19 cellular contexts compared by ENCODE assay signal in the genomic region with DNA sequence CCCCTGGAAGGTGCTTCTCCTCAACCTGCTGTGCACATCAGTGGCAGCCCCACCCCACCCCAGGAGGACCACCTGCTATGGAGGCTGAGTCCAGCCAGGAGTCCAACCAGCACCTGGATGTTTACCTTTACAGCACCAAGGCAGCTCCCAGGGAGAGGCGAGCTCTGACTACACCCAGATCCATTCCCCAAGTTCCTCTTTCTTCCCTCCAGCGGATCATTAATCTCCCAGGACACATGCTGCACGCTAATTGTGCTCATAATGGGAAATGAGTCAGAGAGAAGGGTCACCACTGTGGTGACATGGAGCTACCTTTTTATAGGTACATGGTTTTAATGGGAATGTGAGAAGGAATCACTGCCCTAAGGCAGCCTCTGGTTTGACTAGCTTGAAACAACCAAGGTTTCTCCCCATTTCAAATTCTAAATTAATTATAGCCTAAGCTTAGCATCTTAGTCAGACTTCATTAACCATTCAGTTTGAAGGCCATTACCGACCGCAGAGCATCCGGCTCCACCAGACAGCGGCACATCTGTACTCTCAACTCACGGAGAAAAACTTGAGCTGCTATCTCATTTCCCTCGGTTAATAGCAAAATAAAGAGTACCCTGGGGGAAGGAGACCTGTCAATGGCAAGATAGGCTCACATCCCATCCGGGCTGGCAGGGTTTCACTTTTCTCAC.
DNase-seq lines count a peak whose midpoint lies in the region; ATAC-seq and TF ChIP-seq lines count a peak whose summit lies in the region.
"Had no signal": no experiment of that assay in that cellular context is flagged by ENCODE, and none has a peak within 500 bp of the region (broad histone marks: within the 10 kb centered on the region; RNA-seq: fewer than 3 reads in every experiment).

No MANE protein-coding gene starts in this region.

- DNase-seq in COLO829 (ENCODE audit: low spot score) (peak; percentile 51), LoVo (ENCODE audit: low spot score) (peak; percentile 39), RWPE1 (ENCODE audit: low spot score) (peak; percentile 76), hepatocyte (ENCODE audit: low spot score) (no peak), AG08395 (ENCODE audit: low spot score) (no peak)
- no peak for DNase-seq in stimulated activated CD4-positive, alpha-beta T cell treated with anti-CD3 and anti-CD28 coated beads, Interleukin-4, amount 100 ng/mL, for 1 hour
- DNase-seq: activated B cell treated with CpG ODN at 0.5 μM for 24 hours; activated CD8-positive, alpha-beta memory T cell treated with anti-CD3 and anti-CD28 coated beads, Interleukin-2, amount 50 U/mL, for 4 hours; activated naive CD4-positive, alpha-beta T cell treated with Interleukin-2 at 50 U/mL for 16 hours; dermis blood vessel endothelial cell; hippocampal formation; left lung; naive B cell; NCI-H2171 treated with DMSO at 0.1 percent for 48 hours; NK-92 treated with Interleukin-12 subunit alpha and Interleukin-12 subunit beta, amount 100 ng/mL, for 24 hours; posterior cingulate gyrus; stimulated activated CD4-positive, alpha-beta T cell treated with anti-CD3 and anti-CD28 coated beads, Interleukin-12 subunit alpha, Interleukin-12 subunit beta, amount 100 ng/mL, for 4 hours had no signal

- peaks cover 21% of the 10 kb centered on the region for H3K4me1 ChIP-seq in hepatocyte (ENCODE audit: insufficient read depth)
- H3K4me1 ChIP-seq: left lung had no signal

- no peaks in the 10 kb centered on the region for H3K9me3 ChIP-seq in hepatocyte (ENCODE audit: low read depth)
- H3K9me3 ChIP-seq: left lung had no signal

- no peaks in the 10 kb centered on the region for H3K9me2 ChIP-seq in hepatocyte (replicated peaks; ENCODE audit: insufficient read depth)

- no peak for ATAC-seq in GM21447 (IDR thresholded peaks at IDR 0.05; ENCODE audit: unreplicated experiment)
- no peak for ATAC-seq in GM21526 (IDR thresholded peaks at IDR 0.05; ENCODE audit: low FRiP score, unreplicated experiment)
- ATAC-seq: left lung had no signal

- no peaks in the 10 kb centered on the region for H3K79me2 ChIP-seq in hepatocyte

- no peaks in the 10 kb centered on the region for H3K27me3 ChIP-seq in hepatocyte

- H3K36me3 ChIP-seq in hepatocyte (replicated peaks; ENCODE audit: insufficient read depth, low read depth), result no peaks in the 10 kb centered on the region
- H3K36me3 ChIP-seq: left lung had no signal

- no peak overlapping the region for H2AFZ ChIP-seq in hepatocyte

- WGBS in hepatocyte (ENCODE audit: low lambda C conversion rate, missing lambda C conversion rate), result 79% methylated on average over 10 of the region's 10 CpGs

- TF ChIP-seq CTCF in RWPE1 (conservative IDR thresholded peaks at IDR 0.05; ENCODE audit: low read depth), result no peak
- no peak for TF ChIP-seq CTCF in hepatocyte (IDR thresholded peaks at IDR 0.05; ENCODE audit: poor library complexity)

- H3K4me2 ChIP-seq in hepatocyte, result no peak overlapping the region

- H3K4me3 ChIP-seq in hepatocyte, result no peak overlapping the region
- H3K4me3 ChIP-seq: left lung had no signal

- no peaks in the 10 kb centered on the region for H4K20me1 ChIP-seq in hepatocyte (ENCODE audit: insufficient read depth, poor library complexity, severe bottlenecking)

- no peak overlapping the region for H3K27ac ChIP-seq in RWPE1
- H3K27ac ChIP-seq in hepatocyte, result peak overlapping the region; percentile 41
- H3K27ac ChIP-seq: left lung had no signal

- CTCF ChIA-PET in RWPE1 (lab: Yijun Ruan, JAX), result interaction anchor here (1.0 kb wide), 1 partner anchor 233 kb away, joined by 3 read pairs; no protein-coding TSS in a partner anchor

- POLR2A ChIA-PET in RWPE1 (lab: Yijun Ruan, JAX; ENCODE audit: low non-redundant PET), result no interaction called here

Comparison
In these comparisons a context has a peak if more than half of its experiments do, and no peak if none do; other contexts are left out.
1. DNase-seq: peak in COLO829 (single experiment), LoVo (single experiment) and RWPE1 (single experiment); none in hepatocyte (single experiment), AG08395 (single experiment) and stimulated activated CD4-positive, alpha-beta T cell treated with anti-CD3 and anti-CD28 coated beads, Interleukin-4, amount 100 ng/mL, for 1 hour (single experiment).